11 cellular contexts compared by ENCODE assay signal in genomic region chr3:27568393-27568792, GRCh38.
DNase-seq lines count a peak whose midpoint lies in the region; ATAC-seq, FAIRE-seq and TF ChIP-seq lines count a peak whose summit lies in the region.
"Had no signal": no experiment of that assay in that cellular context is flagged by ENCODE, and none has a peak within 500 bp of the region (broad histone marks: within the 10 kb centered on the region; RNA-seq: fewer than 3 reads in every experiment).

No MANE protein-coding gene starts in this region.

- H3K79me2 ChIP-seq in neural progenitor cell (ENCODE audit: low read depth) = no peaks in the 10 kb centered on the region

- peaks cover 10% of the 10 kb centered on the region for H3K4me1 ChIP-seq in neural progenitor cell
- H3K4me1 ChIP-seq: Peyer's patch had no signal

- no peak overlapping the region for H3K27ac ChIP-seq in neural progenitor cell
- H3K27ac ChIP-seq: Peyer's patch had no signal

- H3K9ac ChIP-seq in neural progenitor cell = no peak overlapping the region

- no peak overlapping the region for H3K27ac Mint-ChIP-seq in neural progenitor cell
- H3K27ac Mint-ChIP-seq in activated naive CD8-positive, alpha-beta T cell treated with anti-CD3 and anti-CD28 coated beads for 36 hours = no peak overlapping the region
- H3K27ac Mint-ChIP-seq: nephron; stimulated activated naive CD8-positive, alpha-beta T cell treated with anti-CD3 and anti-CD28 coated beads, Interleukin-15, amount 100 ng/mL, for 72 hours had no signal

- H3K4me1 Mint-ChIP-seq in neural progenitor cell = peaks cover 9% of the 10 kb centered on the region
- no peaks in the 10 kb centered on the region for H3K4me1 Mint-ChIP-seq in activated naive CD8-positive, alpha-beta T cell treated with anti-CD3 and anti-CD28 coated beads for 36 hours
- H3K4me1 Mint-ChIP-seq: stimulated activated naive CD8-positive, alpha-beta T cell treated with anti-CD3 and anti-CD28 coated beads, Interleukin-15, amount 100 ng/mL, for 72 hours had no signal

- no peaks in the 10 kb centered on the region for H4K20me1 ChIP-seq in neural progenitor cell (ENCODE audit: low read depth)

- H3K4me2 ChIP-seq in neural progenitor cell = no peak overlapping the region

- no peak overlapping the region for H3K4me3 Mint-ChIP-seq in neural progenitor cell
- H3K4me3 Mint-ChIP-seq in activated naive CD8-positive, alpha-beta T cell treated with anti-CD3 and anti-CD28 coated beads for 36 hours = no peak overlapping the region
- H3K4me3 Mint-ChIP-seq: nephron; stimulated activated naive CD8-positive, alpha-beta T cell treated with anti-CD3 and anti-CD28 coated beads, Interleukin-15, amount 100 ng/mL, for 72 hours had no signal

- FAIRE-seq in RCC 7860 (lab: Jason Lieb, UNC) = no peak

- H3K27me3 ChIP-seq in neural progenitor cell = no peaks in the 10 kb centered on the region
- H3K27me3 ChIP-seq: Peyer's patch had no signal

- no peaks in the 10 kb centered on the region for H3K36me3 ChIP-seq in neural progenitor cell
- H3K36me3 ChIP-seq: Peyer's patch had no signal

- H3K4me3 ChIP-seq in neural progenitor cell = no peak overlapping the region
- H3K4me3 ChIP-seq: Peyer's patch had no signal

- DNase-seq in D341Med (ENCODE audit: low spot score) (peak; percentile 72), NCI-H774 (lab: John Stamatoyannopoulos, UW) (peak; percentile 10), epidermal melanocyte (ENCODE audit: insufficient read length, low spot score) (peak; percentile 81), neural progenitor cell (ENCODE audit: low spot score) (no peak), RCC 7860 (ENCODE audit: low spot score) (no peak)
- no peak for DNase-seq in activated naive CD8-positive, alpha-beta T cell treated with anti-CD3 and anti-CD28 coated beads for 36 hours
- DNase-seq: stimulated activated naive CD8-positive, alpha-beta T cell treated with anti-CD3 and anti-CD28 coated beads, Interleukin-15, amount 100 ng/mL, for 72 hours had no signal

- no peak for TF ChIP-seq CTCF in neural progenitor cell (IDR thresholded peaks at IDR 0.05)

- peak overlapping the region; percentile 34 for H2AFZ ChIP-seq in neural progenitor cell (replicated peaks)

- H3K36me3 Mint-ChIP-seq in neural progenitor cell = no peaks in the 10 kb centered on the region
- no peaks in the 10 kb centered on the region for H3K36me3 Mint-ChIP-seq in activated naive CD8-positive, alpha-beta T cell treated with anti-CD3 and anti-CD28 coated beads for 36 hours

- no peaks in the 10 kb centered on the region for H3K9me3 Mint-ChIP-seq in neural progenitor cell
- H3K9me3 Mint-ChIP-seq in activated naive CD8-positive, alpha-beta T cell treated with anti-CD3 and anti-CD28 coated beads for 36 hours = no peaks in the 10 kb centered on the region
- H3K9me3 Mint-ChIP-seq: nephron; stimulated activated naive CD8-positive, alpha-beta T cell treated with anti-CD3 and anti-CD28 coated beads, Interleukin-15, amount 100 ng/mL, for 72 hours had no signal

- H3F3A ChIP-seq in neural progenitor cell (ENCODE audit: low read depth) = no peaks in the 10 kb centered on the region

- no peaks in the 10 kb centered on the region for H3K27me3 Mint-ChIP-seq in neural progenitor cell (ENCODE audit: insufficient read depth, low read depth)
- H3K27me3 Mint-ChIP-seq in activated naive CD8-positive, alpha-beta T cell treated with anti-CD3 and anti-CD28 coated beads for 36 hours = no peaks in the 10 kb centered on the region
- H3K27me3 Mint-ChIP-seq: stimulated activated naive CD8-positive, alpha-beta T cell treated with anti-CD3 and anti-CD28 coated beads, Interleukin-15, amount 100 ng/mL, for 72 hours had no signal

- H3K9me3 ChIP-seq in neural progenitor cell (ENCODE audit: low read depth) = no peaks in the 10 kb centered on the region
- H3K9me3 ChIP-seq: Peyer's patch had no signal

- ATAC-seq in HG03280 (IDR thresholded peaks at IDR 0.05; ENCODE audit: unreplicated experiment) (no peak), HG03025 (IDR thresholded peaks at IDR 0.05; ENCODE audit: low FRiP score, unreplicated experiment) (no peak)
- ATAC-seq: stimulated activated naive CD8-positive, alpha-beta T cell treated with anti-CD3 and anti-CD28 coated beads, Interleukin-15, amount 100 ng/mL, for 72 hours had no signal

Comparison
In these comparisons a context has a peak if more than half of its experiments do, and no peak if none do; other contexts are left out.
1. DNase-seq: peak in D341Med (single experiment), NCI-H774 (single experiment) and epidermal melanocyte (single experiment); none in neural progenitor cell (single experiment), activated naive CD8-positive, alpha-beta T cell treated with anti-CD3 and anti-CD28 coated beads for 36 hours (single experiment) and RCC 7860 (single experiment).